23 cellular contexts compared by ENCODE assay signal in the genomic region with DNA sequence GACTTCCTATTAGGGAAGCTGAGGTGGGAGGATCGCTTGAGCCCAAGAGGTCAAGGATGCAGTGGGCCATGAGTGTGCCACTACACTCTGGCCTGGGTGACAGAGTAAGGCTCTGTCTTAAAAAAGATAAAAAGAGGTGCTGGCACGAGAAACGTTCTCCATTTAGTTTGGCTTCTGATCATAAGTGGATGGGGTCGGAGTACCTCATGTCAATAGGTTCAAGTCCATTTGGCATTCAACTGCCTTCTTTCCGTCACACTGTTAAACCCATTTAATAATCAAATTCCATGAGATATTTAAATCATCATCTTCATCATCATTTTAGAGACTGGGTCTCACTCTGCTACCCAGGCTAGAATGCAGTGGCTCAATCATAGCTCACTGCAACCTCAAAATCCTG. TPM values are rescaled to one million over a fixed set of nuclear protein-coding genes. Genes with fewer than 3 reads are reported as not detected.
A peak's percentile ranks its signal among the peaks of the same experiment; 100 is the strongest.
DNase-seq lines count a peak whose midpoint lies in the region; ATAC-seq, FAIRE-seq and TF ChIP-seq lines count a peak whose summit lies in the region.
"Had no signal": no experiment of that assay in that cellular context is flagged by ENCODE, and none has a peak within 500 bp of the region (broad histone marks: within the 10 kb centered on the region; RNA-seq: fewer than 3 reads in every experiment).

No MANE protein-coding gene starts in this region.

- H3K4me3 ChIP-seq in astrocyte (ENCODE audit: insufficient read depth, low read depth, low read length) (no peak overlapping the region), liver (ENCODE audit: low read depth in 1 of 3, low read length in 3 of 3) (no peak overlapping the region), trophoblast cell (ENCODE audit: low read depth, low read length) (no peak overlapping the region), SK-N-SH (ENCODE audit: low read depth in 2 of 2, low read length in 1 of 2) (no peak overlapping the region), smooth muscle cell (no peak overlapping the region)
- H3K4me3 ChIP-seq: A549; BLaER1 treated with 17β-estradiol and CSF1 and Interleukin-3, amounts not matched to agents 10 nM and 100 nM had no signal

- H4K12ac ChIP-seq in trophoblast cell (ENCODE audit: low read depth, low read length): no peak overlapping the region

- no peak overlapping the region for H3K14ac ChIP-seq in trophoblast cell (ENCODE audit: low read length)

- no peak overlapping the region for H2AK5ac ChIP-seq in trophoblast cell (ENCODE audit: low read length)

- H3K4me1 ChIP-seq in astrocyte (ENCODE audit: insufficient read depth, low read length) (no peaks in the 10 kb centered on the region), liver (ENCODE audit: control insufficient read depth in 4 of 4, insufficient read depth in 4 of 4, low read length in 3 of 4) (peaks cover 10 to 76% (median 59%) of the 10 kb centered on the region in 4 donors), trophoblast cell (ENCODE audit: control insufficient read depth in 1 of 2, insufficient read depth in 2 of 2, low read length in 2 of 2) (no peaks in the 10 kb centered on the region), SK-N-SH (ENCODE audit: control insufficient read depth in 1 of 2, insufficient read depth in 2 of 2, low read depth in 1 of 2, low read length in 1 of 2) (no peaks in the 10 kb centered on the region), smooth muscle cell (ENCODE audit: low read depth) (peaks cover 10% of the 10 kb centered on the region)
- H3K4me1 ChIP-seq: A549; BLaER1 treated with 17β-estradiol and CSF1 and Interleukin-3, amounts not matched to agents 10 nM and 100 nM; Caco-2 had no signal

- H3K4me3 Mint-ChIP-seq in astrocyte (ENCODE audit: unreplicated experiment): no peak overlapping the region
- H3K4me3 Mint-ChIP-seq: B cell; CD4-positive, alpha-beta T cell; CD8-positive, alpha-beta T cell had no signal

- no peak for TF ChIP-seq RAD21 in liver (IDR thresholded peaks at IDR 0.05)
- no peak for TF ChIP-seq RAD21 in SK-N-SH (IDR thresholded peaks at IDR 0.05; ENCODE audit: low read length)

- H4K20me1 ChIP-seq in astrocyte (ENCODE audit: insufficient read depth, low read length): peaks cover 80% of the 10 kb centered on the region
- H4K20me1 ChIP-seq in SK-N-SH (ENCODE audit: insufficient read depth): peaks cover 25% of the 10 kb centered on the region
- peaks cover 90% of the 10 kb centered on the region for H4K20me1 ChIP-seq in smooth muscle cell (ENCODE audit: low read depth)

- H3K4me1 Mint-ChIP-seq in astrocyte (ENCODE audit: low read depth, unreplicated experiment): peaks cover 23% of the 10 kb centered on the region

- H3K9me3 ChIP-seq in astrocyte (ENCODE audit: insufficient read depth, low read depth, low read length) (no peaks in the 10 kb centered on the region), liver (ENCODE audit: control insufficient read depth in 4 of 4, low read length in 3 of 4) (no peaks in the 10 kb centered on the region), trophoblast cell (ENCODE audit: insufficient read depth, low read depth, low read length) (no peaks in the 10 kb centered on the region), SK-N-SH (no peaks in the 10 kb centered on the region), smooth muscle cell (replicated peaks; ENCODE audit: low read depth) (no peaks in the 10 kb centered on the region)
- H3K9me3 ChIP-seq: A549; BLaER1 treated with 17β-estradiol and CSF1 and Interleukin-3, amounts not matched to agents 10 nM and 100 nM; Caco-2 had no signal

- POLR2A ChIA-PET in SK-N-SH (lab: Yijun Ruan, JAX): no interaction called here

- TF ChIP-seq EP300 in SK-N-SH (IDR thresholded peaks at IDR 0.05; ENCODE audit: borderline replicate concordance in 1 of 2, low read depth in 1 of 2, low read length in 1 of 2): no peak

- H3K27ac Mint-ChIP-seq in astrocyte (ENCODE audit: unreplicated experiment): peak overlapping the region; percentile 42
- H3K27ac Mint-ChIP-seq: B cell; CD4-positive, alpha-beta T cell; CD8-positive, alpha-beta T cell had no signal

- CTCF ChIA-PET in SK-N-SH (lab: Yijun Ruan, JAX): interaction anchor here (1.1 to 2.0 kb wide), 5 partner anchors 8 to 512 kb away, joined by 3 to 6 read pairs (median 4); partner anchors contain the start of gene COX7A2L

- TF ChIP-seq CTCF in astrocyte (IDR thresholded peaks at IDR 0.05; ENCODE audit: insufficient read depth, low read depth, low read length) (no peak), liver (IDR thresholded peaks at IDR 0.05; ENCODE audit: low read depth, low read length, missing input control) (no peak), SK-N-SH (IDR thresholded peaks at IDR 0.05) (no peak), smooth muscle cell (IDR thresholded peaks at IDR 0.05; ENCODE audit: borderline replicate concordance, insufficient read depth, poor library complexity, severe bottlenecking) (no peak)

- H3K4ac ChIP-seq in trophoblast cell (ENCODE audit: low read depth, low read length): peak overlapping the region; percentile 70

- no peaks in the 10 kb centered on the region for H3K9me2 ChIP-seq in SK-N-SH

- H2BK120ac ChIP-seq in trophoblast cell (ENCODE audit: insufficient read depth, low read length, poor library complexity): no peak overlapping the region

- no peaks in the 10 kb centered on the region for H3K79me1 ChIP-seq in trophoblast cell (ENCODE audit: low read length)

- H3K79me2 ChIP-seq in astrocyte (ENCODE audit: insufficient read depth, low read length): peaks cover 99% of the 10 kb centered on the region
- peaks cover 4% of the 10 kb centered on the region for H3K79me2 ChIP-seq in trophoblast cell (ENCODE audit: control insufficient read depth, insufficient read depth, low read length, poor library complexity)
- H3K79me2 ChIP-seq in SK-N-SH (ENCODE audit: insufficient read depth): peaks cover 97% of the 10 kb centered on the region
- peaks cover 94% of the 10 kb centered on the region for H3K79me2 ChIP-seq in smooth muscle cell (ENCODE audit: low read depth)

- H3K27ac ChIP-seq in astrocyte (ENCODE audit: low read depth, low read length): no peak overlapping the region
- H3K27ac ChIP-seq in liver (ENCODE audit: low read depth in 1 of 2, low read length in 2 of 2): peak overlapping the region in 1 of 2 donors; percentile 30
- H3K27ac ChIP-seq in trophoblast cell (ENCODE audit: low read depth, low read length): no peak overlapping the region
- no peak overlapping the region for H3K27ac ChIP-seq in SK-N-SH (ENCODE audit: low read depth in 2 of 2, low read length in 1 of 2)
- no peak overlapping the region for H3K27ac ChIP-seq in smooth muscle cell (ENCODE audit: low read depth)
- H3K27ac ChIP-seq: 22Rv1; A549; BLaER1 treated with 17β-estradiol and CSF1 and Interleukin-3, amounts not matched to agents 10 nM and 100 nM; C4-2B had no signal

- H3K36me3 Mint-ChIP-seq in astrocyte (ENCODE audit: low read depth, unreplicated experiment): peaks cover 15% of the 10 kb centered on the region

- H2BK5ac ChIP-seq in trophoblast cell (ENCODE audit: low read depth, low read length, poor library complexity): no peak overlapping the region

- no peak for DNase-seq in astrocyte (ENCODE audit: low read depth)
- no peak for DNase-seq in left lobe of liver (ENCODE audit: low spot score)
- DNase-seq in trophoblast cell: no peak
- DNase-seq in SK-N-SH: no peak
- DNase-seq in SW480 (ENCODE audit: low spot score): no peak
- no peak for DNase-seq in smooth muscle cell (lab: John Stamatoyannopoulos, UW; ENCODE audit: unreplicated experiment)
- DNase-seq: AML-193; Caco-2; Calu3; CD4-positive, alpha-beta T cell; CD8-positive, alpha-beta T cell; DMS79 treated with DMSO at 0.1 percent for 48 hours; GF-D8 had no signal

- H3K27me3 ChIP-seq in astrocyte (ENCODE audit: insufficient read depth, low read length) (no peaks in the 10 kb centered on the region), liver (ENCODE audit: control insufficient read depth in 4 of 4, insufficient read depth in 4 of 4, low read length in 3 of 4) (no peaks in the 10 kb centered on the region), trophoblast cell (ENCODE audit: insufficient read depth, low read length) (no peaks in the 10 kb centered on the region), SK-N-SH (ENCODE audit: insufficient read depth) (no peaks in the 10 kb centered on the region), smooth muscle cell (ENCODE audit: low read depth) (no peaks in the 10 kb centered on the region)
- H3K27me3 ChIP-seq: BLaER1 treated with 17β-estradiol and CSF1 and Interleukin-3, amounts not matched to agents 10 nM and 100 nM had no signal

- peak overlapping the region; percentile 65 for H3K18ac ChIP-seq in trophoblast cell (ENCODE audit: low read length)

- H3K23ac ChIP-seq in trophoblast cell (ENCODE audit: low read length): no peak overlapping the region

- ATAC-seq in left lobe of liver: peak; percentile 54
- ATAC-seq: A549; CD8-positive, alpha-beta T cell had no signal

- H3K9me3 Mint-ChIP-seq in astrocyte (ENCODE audit: unreplicated experiment): no peaks in the 10 kb centered on the region
- H3K9me3 Mint-ChIP-seq: CD4-positive, alpha-beta T cell; CD8-positive, alpha-beta T cell had no signal

- H3F3A ChIP-seq in SK-N-SH (replicated peaks; ENCODE audit: insufficient read depth): peaks cover 5% of the 10 kb centered on the region
- H3F3A ChIP-seq in smooth muscle cell (ENCODE audit: low read depth): peaks cover 3% of the 10 kb centered on the region

- H3K9ac ChIP-seq in astrocyte (ENCODE audit: low read length) (no peak overlapping the region), liver (ENCODE audit: low read depth in 1 of 2, low read length in 2 of 2) (no peak overlapping the region), trophoblast cell (ENCODE audit: low read length) (no peak overlapping the region), SK-N-SH (no peak overlapping the region), smooth muscle cell (ENCODE audit: low read depth) (no peak overlapping the region)
- H3K9ac ChIP-seq: BLaER1 treated with 17β-estradiol and CSF1 and Interleukin-3, amounts not matched to agents 10 nM and 100 nM had no signal

- 46% methylated on average over 5 of the region's 5 CpGs for WGBS in liver
- 100% methylated on average over 1 of the region's 5 CpGs for WGBS in trophoblast cell (ENCODE audit: extremely low coverage, insufficient coverage, insufficient read length)
- 95% methylated on average over 5 of the region's 5 CpGs for WGBS in SK-N-SH (ENCODE audit: low lambda C conversion rate)
- 97% methylated on average over 5 of the region's 5 CpGs for WGBS in smooth muscle cell (ENCODE audit: low lambda C conversion rate)

- no peak overlapping the region for H3K4me2 ChIP-seq in astrocyte (ENCODE audit: low read length)
- no peak overlapping the region for H3K4me2 ChIP-seq in trophoblast cell (ENCODE audit: low read length)
- no peak overlapping the region for H3K4me2 ChIP-seq in SK-N-SH
- H3K4me2 ChIP-seq in smooth muscle cell: no peak overlapping the region
- H3K4me2 ChIP-seq: A549; BLaER1 treated with 17β-estradiol and CSF1 and Interleukin-3, amounts not matched to agents 10 nM and 100 nM had no signal

- H3K36me3 ChIP-seq in astrocyte (ENCODE audit: insufficient read depth, low read length) (peaks cover 17% of the 10 kb centered on the region), liver (ENCODE audit: control insufficient read depth in 4 of 4, insufficient read depth in 3 of 4, low read depth in 1 of 4, low read length in 3 of 4) (peaks cover 0 to 5% (median 4%) of the 10 kb centered on the region in 4 donors), trophoblast cell (ENCODE audit: control insufficient read depth in 1 of 2, insufficient read depth in 2 of 2, low read length in 2 of 2) (peaks cover 11 to 14% of the 10 kb centered on the region in 2 experiments), SK-N-SH (replicated peaks in 1 of 2; ENCODE audit: control insufficient read depth in 1 of 2, insufficient read depth in 2 of 2, low read length in 1 of 2) (peaks cover 17 to 25% of the 10 kb centered on the region in 2 experiments), smooth muscle cell (ENCODE audit: low read depth) (peaks cover 6% of the 10 kb centered on the region)

- no peaks in the 10 kb centered on the region for H3K27me3 Mint-ChIP-seq in astrocyte (ENCODE audit: low read depth, unreplicated experiment)
- H3K27me3 Mint-ChIP-seq: B cell; CD4-positive, alpha-beta T cell had no signal

- H4K91ac ChIP-seq in trophoblast cell (ENCODE audit: low read depth, low read length): no peak overlapping the region

- H2BK12ac ChIP-seq in trophoblast cell (ENCODE audit: low read length): no peak overlapping the region

- FAIRE-seq in astrocyte (lab: Jason Lieb, UNC): no peak
- FAIRE-seq: A549, D721Med, G401.6, GM12891, GM19239 had no signal

- H2AFZ ChIP-seq in astrocyte (ENCODE audit: low read depth, low read length) (no peak overlapping the region), trophoblast cell (ENCODE audit: insufficient read depth, low read length, poor library complexity) (no peak overlapping the region), SK-N-SH (ENCODE audit: low read depth) (no peak overlapping the region), smooth muscle cell (ENCODE audit: low read depth) (no peak overlapping the region)

- H4K8ac ChIP-seq in trophoblast cell (ENCODE audit: low read depth, low read length): no peak overlapping the region

RNA-seq across cellular contexts. Expression of gene COX7A2L, which starts 9.2 kb away (rescaled TPM):
- total RNA-seq in astrocyte (125 and 126 TPM in 2 replicates), left lobe of liver (38.5 TPM), liver (100 to 1,000 TPM in 1 of 2 donors, 10 to 100 TPM in 1; 55.0 to 102 TPM), smooth muscle cell (145 and 177 TPM in 2 replicates)
- polyA plus RNA-seq in liver (10 to 100 TPM; 62.5 to 91.4 TPM), SK-N-SH (2012; rRNA removed) (77.6 and 82.3 TPM in 2 replicates), smooth muscle cell (89.8 and 93.3 TPM in 2 replicates)
- polyA plus RNA-seq in trophoblast cell (2013): 75.1 and 75.4 TPM in 2 replicates
- polyA plus RNA-seq in SK-N-SH (2012; cell fraction: cytosol; rRNA removed): 116 and 144 TPM in 2 replicates
- 27.9 and 31.9 TPM in 2 replicates for polyA plus RNA-seq in SK-N-SH (2012; cell fraction: nucleus; rRNA removed)
